20 cellular contexts compared by ENCODE assay signal in the genomic region with DNA sequence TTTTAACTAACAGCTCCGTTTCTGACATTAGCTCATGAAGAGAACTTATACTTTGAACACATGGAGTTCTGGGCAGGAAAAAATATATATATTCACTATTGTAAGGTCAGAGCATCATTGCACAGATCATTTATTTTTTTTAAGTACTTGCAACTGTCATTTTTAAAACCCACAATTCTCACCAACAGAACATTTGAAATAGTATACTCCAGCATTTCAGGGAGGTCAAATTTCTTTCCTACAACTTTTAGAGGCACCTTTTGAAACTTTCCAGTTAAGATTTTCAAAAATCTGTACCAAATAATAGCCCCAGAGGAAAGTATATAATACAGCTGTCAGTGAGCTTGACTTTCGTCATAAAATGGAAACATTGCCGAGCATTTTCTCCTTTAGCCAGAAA.
"Had no signal": no experiment of that assay in that cellular context is flagged by ENCODE, and none has a peak within 500 bp of the region (broad histone marks: within the 10 kb centered on the region; RNA-seq: fewer than 3 reads in every experiment).

No MANE protein-coding gene starts in this region.

- H3K27ac ChIP-seq: coronary artery, dorsolateral prefrontal cortex, gastrocnemius medialis, heart right ventricle, left lung had no signal

- H3K9me3 ChIP-seq: esophagus muscularis mucosa, gastrocnemius medialis, heart right ventricle, left lung had no signal

- H3K27me3 ChIP-seq: esophagus muscularis mucosa, heart right ventricle, left lung had no signal

- ATAC-seq: gastrocnemius medialis, heart right ventricle, left cardiac atrium, left ventricle myocardium superior had no signal

- H3K4me3 ChIP-seq: coronary artery, dorsolateral prefrontal cortex, esophagus muscularis mucosa, gastrocnemius medialis, heart right ventricle, left lung, lung had no signal

- DNase-seq: dermis blood vessel endothelial cell; dorsolateral prefrontal cortex; effector CD4-positive, alpha-beta T cell; effector memory CD4-positive, alpha-beta T cell; foreskin fibroblast; foreskin melanocyte; gastrocnemius medialis; glutamatergic neuron; head of caudate nucleus; heart right ventricle; hippocampal formation; left cardiac atrium; left lung; left ventricle myocardium superior; mammary epithelial cell; mesendoderm; midbrain had no signal

- H3K36me3 ChIP-seq: esophagus muscularis mucosa, gastrocnemius medialis, heart right ventricle, left lung had no signal
